Comparison of ENCODE assay signal across 23 cellular contexts in the genomic region with DNA sequence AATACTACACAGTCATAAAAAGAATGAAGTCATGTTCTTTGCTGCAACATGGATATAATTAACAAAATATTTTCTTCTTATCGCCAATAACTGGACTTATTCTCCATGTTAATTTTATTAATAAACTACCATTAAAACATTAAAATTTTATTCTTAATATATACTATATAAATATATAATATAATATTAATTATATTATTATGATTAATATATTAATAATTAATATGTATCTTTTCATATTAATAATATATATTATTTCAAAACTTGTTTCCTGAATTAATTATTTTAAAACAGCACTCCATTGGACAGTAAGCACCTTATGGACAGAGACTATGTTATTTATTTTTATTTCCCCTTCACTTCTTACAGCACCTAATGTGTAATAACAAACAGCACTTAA.
"Had no signal": no experiment of that assay in that cellular context is flagged by ENCODE, and none has a peak within 500 bp of the region (broad histone marks: within the 10 kb centered on the region; RNA-seq: fewer than 3 reads in every experiment).

No MANE protein-coding gene starts in this region.

- H3K9me3 ChIP-seq: left ventricle myocardium inferior, neutrophil, right atrium auricular region, spleen, suprapubic skin, thoracic aorta, tibial nerve, uterus had no signal

- H3K27ac ChIP-seq: left ventricle myocardium inferior, neural progenitor cell, neutrophil, right atrium auricular region, skin epidermis, spleen, suprapubic skin, thoracic aorta, tibial nerve, uterus had no signal

- FAIRE-seq: islet of Langerhans had no signal

- H2AFZ ChIP-seq: neural progenitor cell had no signal

- H3K9ac ChIP-seq: neural progenitor cell had no signal

- H3K4me2 ChIP-seq: neural progenitor cell had no signal

- H3K36me3 ChIP-seq: left ventricle myocardium inferior, neural progenitor cell, neutrophil, right atrium auricular region, spleen, suprapubic skin, thoracic aorta, tibial nerve, uterus had no signal

- H3K4me3 ChIP-seq: left ventricle myocardium inferior, lung, neural progenitor cell, right atrium auricular region, skin epidermis, spleen, suprapubic skin, thoracic aorta, tibial nerve, uterus had no signal

- DNase-seq: hippocampal formation; immature natural killer cell; left ventricle myocardium inferior; mesendoderm; naive B cell; natural killer cell; nephron progenitor cell; occipital lobe; spleen; stimulated activated CD4-positive, alpha-beta T cell treated with anti-CD3 and anti-CD28 coated beads, Interleukin-4, amount 100 ng/mL, for 24 hours; stimulated activated naive CD4-positive, alpha-beta T cell; uterus had no signal

- H3K4me1 ChIP-seq: left ventricle myocardium inferior, right atrium auricular region, spleen, tibial nerve, uterus had no signal

- ATAC-seq: natural killer cell; sciatic nerve; stimulated activated effector memory CD8-positive, alpha-beta T cell treated with anti-CD3 and anti-CD28 coated beads, Interleukin-12 subunit alpha, Interleukin-12 subunit beta, amount 100 ng/mL, for 72 hours had no signal

- H3K27me3 ChIP-seq: neural progenitor cell, neutrophil, right atrium auricular region, spleen, suprapubic skin, tibial nerve, uterus had no signal
